22 cellular contexts compared by ENCODE assay signal in the genomic region with DNA sequence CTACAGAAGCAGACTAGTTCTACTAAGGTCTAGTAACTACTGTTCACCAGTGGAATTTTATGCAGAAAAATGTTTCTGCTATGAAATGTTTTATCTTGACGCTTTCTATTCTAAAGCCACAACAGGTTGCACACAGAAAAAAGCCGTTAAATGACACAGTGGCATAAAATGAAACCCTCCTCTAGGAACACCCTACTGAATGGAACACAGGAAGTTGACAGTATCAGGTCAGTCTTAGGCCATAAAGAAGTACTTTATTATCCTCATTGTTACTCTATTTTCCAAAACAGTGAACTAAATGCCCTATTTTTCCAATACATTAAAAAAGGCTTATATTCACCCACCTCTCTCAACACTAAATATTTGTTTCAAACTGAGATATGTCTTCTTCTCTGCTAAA. TPM values are rescaled to one million over a fixed set of nuclear protein-coding genes. Genes with fewer than 3 reads are reported as not detected.
DNase-seq lines count a peak whose midpoint lies in the region; ATAC-seq, FAIRE-seq and TF ChIP-seq lines count a peak whose summit lies in the region.
"Had no signal": no experiment of that assay in that cellular context is flagged by ENCODE, and none has a peak within 500 bp of the region (broad histone marks: within the 10 kb centered on the region; RNA-seq: fewer than 3 reads in every experiment).

No MANE protein-coding gene starts in this region.

- no peaks in the 10 kb centered on the region for H3K27me3 ChIP-seq in right cardiac atrium (ENCODE audit: control insufficient read depth, insufficient read depth)
- no peaks in the 10 kb centered on the region for H3K27me3 ChIP-seq in keratinocyte (ENCODE audit: control insufficient read depth, extremely low read depth, insufficient read depth, low read length)
- no peaks in the 10 kb centered on the region for H3K27me3 ChIP-seq in ovary
- H3K27me3 ChIP-seq in esophagus squamous epithelium = no peaks in the 10 kb centered on the region
- H3K27me3 ChIP-seq: BLaER1 treated with 17β-estradiol and CSF1 and Interleukin-3, amounts not matched to agents 10 nM and 100 nM had no signal

- TF ChIP-seq CTCF in keratinocyte (optimal IDR thresholded peaks at IDR 0.05 in 1 of 3, IDR thresholded peaks at IDR 0.05 in 1 of 3, conservative IDR thresholded peaks at IDR 0.05 in 1 of 3; ENCODE audit: extremely low read depth in 1 of 3, insufficient read depth in 2 of 3, low read length in 3 of 3) (no peak), ovary (IDR thresholded peaks at IDR 0.05) (no peak), esophagus squamous epithelium (IDR thresholded peaks at IDR 0.05) (no peak)

- dilution Hi-C loops in keratinocyte (cut with MboI; ENCODE audit: extremely low pct_ligation_motif_present, low sequenced_read_pairs) = no loop called here

- no peaks in the 10 kb centered on the region for H3K9me3 ChIP-seq in right cardiac atrium (ENCODE audit: control insufficient read depth, low read length)
- no peaks in the 10 kb centered on the region for H3K9me3 ChIP-seq in keratinocyte (ENCODE audit: control insufficient read depth, low read depth, low read length)
- H3K9me3 ChIP-seq in ovary = no peaks in the 10 kb centered on the region
- H3K9me3 ChIP-seq in esophagus squamous epithelium = no peaks in the 10 kb centered on the region

- H3K36me3 ChIP-seq in keratinocyte (ENCODE audit: control insufficient read depth in 2 of 2, extremely low read depth in 1 of 2, insufficient read depth in 2 of 2, low read length in 2 of 2) (no peaks in the 10 kb centered on the region), ovary (no peaks in the 10 kb centered on the region), esophagus squamous epithelium (no peaks in the 10 kb centered on the region)
- H3K36me3 ChIP-seq: BLaER1 treated with 17β-estradiol and CSF1 and Interleukin-3, amounts not matched to agents 10 nM and 100 nM had no signal

- H3K27ac ChIP-seq in right cardiac atrium (ENCODE audit: low read length) = no peak overlapping the region
- H3K27ac ChIP-seq in keratinocyte (ENCODE audit: control insufficient read depth, insufficient read depth, low read length) = no peak overlapping the region
- H3K27ac ChIP-seq in ovary = no peak overlapping the region
- H3K27ac ChIP-seq in esophagus squamous epithelium = peak overlapping the region in 1 of 4 donors; percentile 4
- H3K27ac ChIP-seq: BLaER1 treated with 17β-estradiol and CSF1 and Interleukin-3, amounts not matched to agents 10 nM and 100 nM; SK-N-MC had no signal

- no peak overlapping the region for H3K9ac ChIP-seq in keratinocyte (ENCODE audit: control insufficient read depth, extremely low read depth, insufficient read depth, low read length)
- H3K9ac ChIP-seq: BLaER1 treated with 17β-estradiol and CSF1 and Interleukin-3, amounts not matched to agents 10 nM and 100 nM had no signal

- no peaks in the 10 kb centered on the region for H3K9me1 ChIP-seq in keratinocyte (ENCODE audit: control insufficient read depth, extremely low read depth, insufficient read depth, low read length)

- DNase-seq in right cardiac atrium (no peak), left cardiac atrium (no peak), OCI-M1 (lab: John Stamatoyannopoulos, UW) (peak; percentile 36), keratinocyte (ENCODE audit: low read depth, low spot score) (no peak), NCI-H748 (lab: John Stamatoyannopoulos, UW; ENCODE audit: unreplicated experiment) (no peak), ovary (no peak), esophagus squamous epithelium (lab: John Stamatoyannopoulos, UW) (no peak)
- DNase-seq: CD8-positive, alpha-beta memory T cell; GDM1; HFFc6; KG1; NCI-H1105 treated with DMSO at 0.1 percent for 48 hours; NCI-H187 treated with DMSO at 0.1 percent for 48 hours; NCI-H446; NCI-H748 treated with DMSO at 0.1 percent for 48 hours had no signal

- ATAC-seq in right cardiac atrium (peak; percentile 29 to 63), left cardiac atrium (no peak), GM21367 (IDR thresholded peaks at IDR 0.05; ENCODE audit: unreplicated experiment) (no peak)
- ATAC-seq: Panc1 had no signal

- intact Hi-C loops in right cardiac atrium (cut with DNase I) (no loop called here), left cardiac atrium (cut with DNase I) (no loop called here), ovary (cut with DNase I) (no loop called here), esophagus squamous epithelium (cut with DNase I) (no loop called here)

- FAIRE-seq in keratinocyte (lab: Jason Lieb, UNC) = no peak
- FAIRE-seq: A204.1, GM12892, H1 had no signal

- H3K4me3 ChIP-seq in right cardiac atrium (ENCODE audit: low read length) = no peak overlapping the region
- H3K4me3 ChIP-seq in keratinocyte (ENCODE audit: control insufficient read depth in 2 of 3, extremely low read depth in 1 of 3, insufficient read depth in 2 of 3, low read depth in 1 of 3, low read length in 3 of 3) = no peak overlapping the region
- H3K4me3 ChIP-seq in ovary = no peak overlapping the region
- H3K4me3 ChIP-seq in esophagus squamous epithelium = no peak overlapping the region
- H3K4me3 ChIP-seq: BLaER1 treated with 17β-estradiol and CSF1 and Interleukin-3, amounts not matched to agents 10 nM and 100 nM; SK-N-MC had no signal

- H3K4me1 ChIP-seq in right cardiac atrium (ENCODE audit: control insufficient read depth, insufficient read depth, low read length) (no peaks in the 10 kb centered on the region), keratinocyte (ENCODE audit: control insufficient read depth, extremely low read depth, insufficient read depth, low read length) (no peaks in the 10 kb centered on the region), ovary (ENCODE audit: insufficient read depth) (peaks cover 10% of the 10 kb centered on the region), esophagus squamous epithelium (peaks cover 0 to 40% (median 9%) of the 10 kb centered on the region in 3 donors)

- WGBS in right cardiac atrium = 76% methylated on average over 2 of the region's 2 CpGs
- WGBS in ovary, 3 donors = 36 to 59% (median 40%) methylated on average over 2 of the region's 2 CpGs
- 68 to 88% methylated on average over 2 of the region's 2 CpGs for WGBS in esophagus squamous epithelium, 2 donors

- H3K4me2 ChIP-seq in keratinocyte (ENCODE audit: control insufficient read depth, extremely low read depth, insufficient read depth, low read depth, low read length) = no peak overlapping the region
- H3K4me2 ChIP-seq: BLaER1 treated with 17β-estradiol and CSF1 and Interleukin-3, amounts not matched to agents 10 nM and 100 nM had no signal

- H4K20me1 ChIP-seq in keratinocyte (ENCODE audit: control insufficient read depth, extremely low read depth, insufficient read depth, low read length) = no peaks in the 10 kb centered on the region
- H4K20me1 ChIP-seq: BLaER1 treated with 17β-estradiol and CSF1 and Interleukin-3, amounts not matched to agents 10 nM and 100 nM had no signal

- TF ChIP-seq EP300 in ovary (IDR thresholded peaks at IDR 0.05) = no peak

- TF ChIP-seq POLR2A in ovary (IDR thresholded peaks at IDR 0.05) (no peak), esophagus squamous epithelium (IDR thresholded peaks at IDR 0.05) (no peak)

- H2AFZ ChIP-seq in keratinocyte (ENCODE audit: control insufficient read depth, low read length) = peak overlapping the region; percentile 6

- H3K79me2 ChIP-seq in keratinocyte (ENCODE audit: control insufficient read depth, insufficient read depth, low read length) = no peaks in the 10 kb centered on the region

RNA-seq across cellular contexts. Expression of a gene that starts 21.9 kb away (rescaled TPM):
- 10 to 100 TPM; 27.3 to 39.7 (median 32.8) TPM for total RNA-seq in right cardiac atrium
- polyA plus RNA-seq in right cardiac atrium = 18.6 TPM
- 10 to 100 TPM; 46.0 to 46.9 TPM for total RNA-seq in left cardiac atrium
- 2.0 to 4.0 TPM (median 2.7 TPM) in 3 replicates for polyA plus RNA-seq in keratinocyte
- 4.3 TPM for polyA plus RNA-seq in keratinocyte (2011; ENCODE audit: low read depth)
- 2.0 and 3.9 TPM in 2 replicates for polyA plus RNA-seq in keratinocyte (2011; cell fraction: cytosol; rRNA removed)
- 3.0 and 4.3 TPM in 2 replicates for polyA plus RNA-seq in keratinocyte (2011; cell fraction: nucleus; rRNA removed)
- polyA plus RNA-seq in keratinocyte (2012; ENCODE audit: low replicate concordance) = 1.7 and 2.2 TPM in 2 replicates
- 0.20 to 12.1 TPM (median 4.8 TPM) in 3 replicates for polyA minus RNA-seq in keratinocyte
- 2.1 TPM for polyA minus RNA-seq in keratinocyte (2011; cell fraction: cytosol; rRNA and poly(A)+ RNA removed)
- 3.1 and 7.3 TPM in 2 replicates for polyA minus RNA-seq in keratinocyte (2011; cell fraction: nucleus; rRNA and poly(A)+ RNA removed)
- 10 to 100 TPM; 56.2 to 94.9 (median 77.4) TPM for total RNA-seq in ovary
- polyA plus RNA-seq in ovary = 10 to 100 TPM; 58.2 to 87.4 TPM
- total RNA-seq in esophagus squamous epithelium = 10 to 100 TPM; 14.2 to 56.6 (median 17.7) TPM

Comparison
In these comparisons a context has a peak if more than half of its experiments do, and no peak if none do; other contexts are left out.
1. ATAC-seq: peak in right cardiac atrium (2 of 2); none in left cardiac atrium (0 of 2) and GM21367 (single experiment).